ENCODE assay signal across 1 cellular context in the genomic region with DNA sequence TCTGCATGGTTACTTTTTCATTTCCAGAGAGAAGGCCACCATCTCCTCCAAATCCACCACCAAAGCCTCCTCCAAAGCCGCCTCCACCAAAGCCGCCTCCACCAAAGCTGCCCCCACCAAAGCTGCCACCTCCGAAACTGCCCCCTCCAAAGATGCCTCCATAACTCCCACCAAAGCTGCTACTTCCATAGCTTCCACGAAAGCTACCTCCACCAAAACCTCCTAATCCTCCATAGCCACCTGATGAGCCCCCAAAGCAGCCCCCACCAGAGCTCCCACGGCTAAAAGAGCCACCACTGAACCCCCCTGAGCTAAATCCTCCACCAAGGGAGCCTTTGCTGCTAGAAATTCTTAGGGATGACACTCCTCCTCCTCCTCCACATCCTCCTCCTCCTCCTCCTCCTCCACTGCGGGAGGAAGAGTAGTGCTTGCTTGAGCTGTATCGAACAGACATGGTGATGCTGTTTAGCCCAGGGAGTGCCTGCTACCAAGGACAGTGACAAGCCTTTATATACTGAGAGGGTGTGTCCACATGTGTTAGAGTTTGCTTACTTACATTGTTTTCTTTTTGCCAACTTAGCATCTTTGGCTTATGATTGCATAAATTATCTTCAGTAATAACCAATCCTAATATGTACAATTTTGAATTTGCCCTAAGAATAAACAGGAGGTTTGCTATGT.
A peak's percentile ranks its signal among the peaks of the same experiment; 100 is the strongest.
TF ChIP-seq lines count a peak whose summit lies in the region.

A gene (minus strand): TSS at position 483 of the 681 bp plus-strand sequence. CDS start 29 bp downstream, at position 454.

TF ChIP-seq in K562, 482 proteins besides CTCF, POLR2A, EP300 and RAD21 (continued from another document and continues in another):
- TF ChIP-seq, protein P1, sequence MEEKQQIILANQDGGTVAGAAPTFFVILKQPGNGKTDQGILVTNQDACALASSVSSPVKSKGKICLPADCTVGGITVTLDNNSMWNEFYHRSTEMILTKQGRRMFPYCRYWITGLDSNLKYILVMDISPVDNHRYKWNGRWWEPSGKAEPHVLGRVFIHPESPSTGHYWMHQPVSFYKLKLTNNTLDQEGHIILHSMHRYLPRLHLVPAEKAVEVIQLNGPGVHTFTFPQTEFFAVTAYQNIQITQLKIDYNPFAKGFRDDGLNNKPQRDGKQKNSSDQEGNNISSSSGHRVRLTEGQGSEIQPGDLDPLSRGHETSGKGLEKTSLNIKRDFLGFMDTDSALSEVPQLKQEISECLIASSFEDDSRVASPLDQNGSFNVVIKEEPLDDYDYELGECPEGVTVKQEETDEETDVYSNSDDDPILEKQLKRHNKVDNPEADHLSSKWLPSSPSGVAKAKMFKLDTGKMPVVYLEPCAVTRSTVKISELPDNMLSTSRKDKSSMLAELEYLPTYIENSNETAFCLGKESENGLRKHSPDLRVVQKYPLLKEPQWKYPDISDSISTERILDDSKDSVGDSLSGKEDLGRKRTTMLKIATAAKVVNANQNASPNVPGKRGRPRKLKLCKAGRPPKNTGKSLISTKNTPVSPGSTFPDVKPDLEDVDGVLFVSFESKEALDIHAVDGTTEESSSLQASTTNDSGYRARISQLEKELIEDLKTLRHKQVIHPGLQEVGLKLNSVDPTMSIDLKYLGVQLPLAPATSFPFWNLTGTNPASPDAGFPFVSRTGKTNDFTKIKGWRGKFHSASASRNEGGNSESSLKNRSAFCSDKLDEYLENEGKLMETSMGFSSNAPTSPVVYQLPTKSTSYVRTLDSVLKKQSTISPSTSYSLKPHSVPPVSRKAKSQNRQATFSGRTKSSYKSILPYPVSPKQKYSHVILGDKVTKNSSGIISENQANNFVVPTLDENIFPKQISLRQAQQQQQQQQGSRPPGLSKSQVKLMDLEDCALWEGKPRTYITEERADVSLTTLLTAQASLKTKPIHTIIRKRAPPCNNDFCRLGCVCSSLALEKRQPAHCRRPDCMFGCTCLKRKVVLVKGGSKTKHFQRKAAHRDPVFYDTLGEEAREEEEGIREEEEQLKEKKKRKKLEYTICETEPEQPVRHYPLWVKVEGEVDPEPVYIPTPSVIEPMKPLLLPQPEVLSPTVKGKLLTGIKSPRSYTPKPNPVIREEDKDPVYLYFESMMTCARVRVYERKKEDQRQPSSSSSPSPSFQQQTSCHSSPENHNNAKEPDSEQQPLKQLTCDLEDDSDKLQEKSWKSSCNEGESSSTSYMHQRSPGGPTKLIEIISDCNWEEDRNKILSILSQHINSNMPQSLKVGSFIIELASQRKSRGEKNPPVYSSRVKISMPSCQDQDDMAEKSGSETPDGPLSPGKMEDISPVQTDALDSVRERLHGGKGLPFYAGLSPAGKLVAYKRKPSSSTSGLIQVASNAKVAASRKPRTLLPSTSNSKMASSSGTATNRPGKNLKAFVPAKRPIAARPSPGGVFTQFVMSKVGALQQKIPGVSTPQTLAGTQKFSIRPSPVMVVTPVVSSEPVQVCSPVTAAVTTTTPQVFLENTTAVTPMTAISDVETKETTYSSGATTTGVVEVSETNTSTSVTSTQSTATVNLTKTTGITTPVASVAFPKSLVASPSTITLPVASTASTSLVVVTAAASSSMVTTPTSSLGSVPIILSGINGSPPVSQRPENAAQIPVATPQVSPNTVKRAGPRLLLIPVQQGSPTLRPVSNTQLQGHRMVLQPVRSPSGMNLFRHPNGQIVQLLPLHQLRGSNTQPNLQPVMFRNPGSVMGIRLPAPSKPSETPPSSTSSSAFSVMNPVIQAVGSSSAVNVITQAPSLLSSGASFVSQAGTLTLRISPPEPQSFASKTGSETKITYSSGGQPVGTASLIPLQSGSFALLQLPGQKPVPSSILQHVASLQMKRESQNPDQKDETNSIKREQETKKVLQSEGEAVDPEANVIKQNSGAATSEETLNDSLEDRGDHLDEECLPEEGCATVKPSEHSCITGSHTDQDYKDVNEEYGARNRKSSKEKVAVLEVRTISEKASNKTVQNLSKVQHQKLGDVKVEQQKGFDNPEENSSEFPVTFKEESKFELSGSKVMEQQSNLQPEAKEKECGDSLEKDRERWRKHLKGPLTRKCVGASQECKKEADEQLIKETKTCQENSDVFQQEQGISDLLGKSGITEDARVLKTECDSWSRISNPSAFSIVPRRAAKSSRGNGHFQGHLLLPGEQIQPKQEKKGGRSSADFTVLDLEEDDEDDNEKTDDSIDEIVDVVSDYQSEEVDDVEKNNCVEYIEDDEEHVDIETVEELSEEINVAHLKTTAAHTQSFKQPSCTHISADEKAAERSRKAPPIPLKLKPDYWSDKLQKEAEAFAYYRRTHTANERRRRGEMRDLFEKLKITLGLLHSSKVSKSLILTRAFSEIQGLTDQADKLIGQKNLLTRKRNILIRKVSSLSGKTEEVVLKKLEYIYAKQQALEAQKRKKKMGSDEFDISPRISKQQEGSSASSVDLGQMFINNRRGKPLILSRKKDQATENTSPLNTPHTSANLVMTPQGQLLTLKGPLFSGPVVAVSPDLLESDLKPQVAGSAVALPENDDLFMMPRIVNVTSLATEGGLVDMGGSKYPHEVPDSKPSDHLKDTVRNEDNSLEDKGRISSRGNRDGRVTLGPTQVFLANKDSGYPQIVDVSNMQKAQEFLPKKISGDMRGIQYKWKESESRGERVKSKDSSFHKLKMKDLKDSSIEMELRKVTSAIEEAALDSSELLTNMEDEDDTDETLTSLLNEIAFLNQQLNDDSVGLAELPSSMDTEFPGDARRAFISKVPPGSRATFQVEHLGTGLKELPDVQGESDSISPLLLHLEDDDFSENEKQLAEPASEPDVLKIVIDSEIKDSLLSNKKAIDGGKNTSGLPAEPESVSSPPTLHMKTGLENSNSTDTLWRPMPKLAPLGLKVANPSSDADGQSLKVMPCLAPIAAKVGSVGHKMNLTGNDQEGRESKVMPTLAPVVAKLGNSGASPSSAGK (IDR thresholded peaks at IDR 0.05): 0 out of 2 replicates have a peak, but pooled peaks have one; percentile 11
- TF ChIP-seq FUS (optimal IDR thresholded peaks at IDR 0.05; ENCODE audit: low read depth, low read length) (no peak), MCM3 (IDR thresholded peaks at IDR 0.05) (no peak), TCF3 (CRISPR knock-in tag; IDR thresholded peaks at IDR 0.05) (no peak), EGR1 (conservative IDR thresholded peaks at IDR 0.05) (peak; percentile 80), TBL1XR1 (IDR thresholded peaks at IDR 0.05; ENCODE audit: low read length in 2 of 2) (no peak), KLF6 (CRISPR knock-in tag; IDR thresholded peaks at IDR 0.05; ENCODE audit: borderline replicate concordance) (no peak), NR2F6 (CRISPR knock-in tag; IDR thresholded peaks at IDR 0.05) (no peak), SUPT5H (IDR thresholded peaks at IDR 0.05) (peak; percentile 37; the same call in 1 of the 2 replicates), FOXK2 (conservative IDR thresholded peaks at IDR 0.05 in 1 of 2, IDR thresholded peaks at IDR 0.05 in 1 of 2; ENCODE audit: low read depth in 2 of 2) (peak; percentile 25 to 29; a peak in 2 of 4 replicates), MED1 (CRISPR knock-in tag; IDR thresholded peaks at IDR 0.05; ENCODE audit: borderline replicate concordance) (no peak), SMARCA5 (IDR thresholded peaks at IDR 0.05) (no peak), SAFB (IDR thresholded peaks at IDR 0.05; ENCODE audit: borderline replicate concordance, low read depth, low read length) (no peak), ZNF121 (CRISPR knock-in tag; conservative IDR thresholded peaks at IDR 0.05) (no peak), JUNB (CRISPR knock-in tag; conservative IDR thresholded peaks at IDR 0.05) (no peak), ZNF766 (CRISPR knock-in tag; conservative IDR thresholded peaks at IDR 0.05) (no peak), TRIM28 (IDR thresholded peaks at IDR 0.05) (no peak), ZNF24 (IDR thresholded peaks at IDR 0.05) (no peak), SP1 (CRISPR knock-in tag; IDR thresholded peaks at IDR 0.05) (no peak), HDAC1 (IDR thresholded peaks at IDR 0.05) (peak in 1 of 2 experiments; percentile 81; a peak in 2 of 4 replicates), RBBP5 (IDR thresholded peaks at IDR 0.05; ENCODE audit: borderline replicate concordance, insufficient read depth, low read length, poor library complexity, severe bottlenecking) (no peak), DIDO1 (tag; IDR thresholded peaks at IDR 0.05; ENCODE audit: low read depth) (no peak), ZNF444 (CRISPR knock-in tag; IDR thresholded peaks at IDR 0.05) (no peak), ZZZ3 (IDR thresholded peaks at IDR 0.05) (no peak), MEF2D (tag; conservative IDR thresholded peaks at IDR 0.05; ENCODE audit: low read depth) (no peak), POLR2B (IDR thresholded peaks at IDR 0.05; ENCODE audit: low read depth, partially characterized antibody) (peak; percentile 20)
- TF ChIP-seq, protein P2, sequence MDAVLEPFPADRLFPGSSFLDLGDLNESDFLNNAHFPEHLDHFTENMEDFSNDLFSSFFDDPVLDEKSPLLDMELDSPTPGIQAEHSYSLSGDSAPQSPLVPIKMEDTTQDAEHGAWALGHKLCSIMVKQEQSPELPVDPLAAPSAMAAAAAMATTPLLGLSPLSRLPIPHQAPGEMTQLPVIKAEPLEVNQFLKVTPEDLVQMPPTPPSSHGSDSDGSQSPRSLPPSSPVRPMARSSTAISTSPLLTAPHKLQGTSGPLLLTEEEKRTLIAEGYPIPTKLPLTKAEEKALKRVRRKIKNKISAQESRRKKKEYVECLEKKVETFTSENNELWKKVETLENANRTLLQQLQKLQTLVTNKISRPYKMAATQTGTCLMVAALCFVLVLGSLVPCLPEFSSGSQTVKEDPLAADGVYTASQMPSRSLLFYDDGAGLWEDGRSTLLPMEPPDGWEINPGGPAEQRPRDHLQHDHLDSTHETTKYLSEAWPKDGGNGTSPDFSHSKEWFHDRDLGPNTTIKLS (IDR thresholded peaks at IDR 0.05; ENCODE audit: borderline replicate concordance, low read depth): no peak
- TF ChIP-seq, protein P3, sequence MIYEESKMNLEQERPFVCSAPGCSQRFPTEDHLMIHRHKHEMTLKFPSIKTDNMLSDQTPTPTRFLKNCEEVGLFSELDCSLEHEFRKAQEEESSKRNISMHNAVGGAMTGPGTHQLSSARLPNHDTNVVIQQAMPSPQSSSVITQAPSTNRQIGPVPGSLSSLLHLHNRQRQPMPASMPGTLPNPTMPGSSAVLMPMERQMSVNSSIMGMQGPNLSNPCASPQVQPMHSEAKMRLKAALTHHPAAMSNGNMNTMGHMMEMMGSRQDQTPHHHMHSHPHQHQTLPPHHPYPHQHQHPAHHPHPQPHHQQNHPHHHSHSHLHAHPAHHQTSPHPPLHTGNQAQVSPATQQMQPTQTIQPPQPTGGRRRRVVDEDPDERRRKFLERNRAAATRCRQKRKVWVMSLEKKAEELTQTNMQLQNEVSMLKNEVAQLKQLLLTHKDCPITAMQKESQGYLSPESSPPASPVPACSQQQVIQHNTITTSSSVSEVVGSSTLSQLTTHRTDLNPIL (CRISPR knock-in tag; IDR thresholded peaks at IDR 0.05): no peak
- TF ChIP-seq, protein P4, sequence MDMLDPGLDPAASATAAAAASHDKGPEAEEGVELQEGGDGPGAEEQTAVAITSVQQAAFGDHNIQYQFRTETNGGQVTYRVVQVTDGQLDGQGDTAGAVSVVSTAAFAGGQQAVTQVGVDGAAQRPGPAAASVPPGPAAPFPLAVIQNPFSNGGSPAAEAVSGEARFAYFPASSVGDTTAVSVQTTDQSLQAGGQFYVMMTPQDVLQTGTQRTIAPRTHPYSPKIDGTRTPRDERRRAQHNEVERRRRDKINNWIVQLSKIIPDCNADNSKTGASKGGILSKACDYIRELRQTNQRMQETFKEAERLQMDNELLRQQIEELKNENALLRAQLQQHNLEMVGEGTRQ (CRISPR knock-in tag; IDR thresholded peaks at IDR 0.05): no peak
- TF ChIP-seq, protein P5, sequence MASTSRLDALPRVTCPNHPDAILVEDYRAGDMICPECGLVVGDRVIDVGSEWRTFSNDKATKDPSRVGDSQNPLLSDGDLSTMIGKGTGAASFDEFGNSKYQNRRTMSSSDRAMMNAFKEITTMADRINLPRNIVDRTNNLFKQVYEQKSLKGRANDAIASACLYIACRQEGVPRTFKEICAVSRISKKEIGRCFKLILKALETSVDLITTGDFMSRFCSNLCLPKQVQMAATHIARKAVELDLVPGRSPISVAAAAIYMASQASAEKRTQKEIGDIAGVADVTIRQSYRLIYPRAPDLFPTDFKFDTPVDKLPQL (IDR thresholded peaks at IDR 0.05; ENCODE audit: extremely low read depth, insufficient read length): no peak
- TF ChIP-seq, protein P6, sequence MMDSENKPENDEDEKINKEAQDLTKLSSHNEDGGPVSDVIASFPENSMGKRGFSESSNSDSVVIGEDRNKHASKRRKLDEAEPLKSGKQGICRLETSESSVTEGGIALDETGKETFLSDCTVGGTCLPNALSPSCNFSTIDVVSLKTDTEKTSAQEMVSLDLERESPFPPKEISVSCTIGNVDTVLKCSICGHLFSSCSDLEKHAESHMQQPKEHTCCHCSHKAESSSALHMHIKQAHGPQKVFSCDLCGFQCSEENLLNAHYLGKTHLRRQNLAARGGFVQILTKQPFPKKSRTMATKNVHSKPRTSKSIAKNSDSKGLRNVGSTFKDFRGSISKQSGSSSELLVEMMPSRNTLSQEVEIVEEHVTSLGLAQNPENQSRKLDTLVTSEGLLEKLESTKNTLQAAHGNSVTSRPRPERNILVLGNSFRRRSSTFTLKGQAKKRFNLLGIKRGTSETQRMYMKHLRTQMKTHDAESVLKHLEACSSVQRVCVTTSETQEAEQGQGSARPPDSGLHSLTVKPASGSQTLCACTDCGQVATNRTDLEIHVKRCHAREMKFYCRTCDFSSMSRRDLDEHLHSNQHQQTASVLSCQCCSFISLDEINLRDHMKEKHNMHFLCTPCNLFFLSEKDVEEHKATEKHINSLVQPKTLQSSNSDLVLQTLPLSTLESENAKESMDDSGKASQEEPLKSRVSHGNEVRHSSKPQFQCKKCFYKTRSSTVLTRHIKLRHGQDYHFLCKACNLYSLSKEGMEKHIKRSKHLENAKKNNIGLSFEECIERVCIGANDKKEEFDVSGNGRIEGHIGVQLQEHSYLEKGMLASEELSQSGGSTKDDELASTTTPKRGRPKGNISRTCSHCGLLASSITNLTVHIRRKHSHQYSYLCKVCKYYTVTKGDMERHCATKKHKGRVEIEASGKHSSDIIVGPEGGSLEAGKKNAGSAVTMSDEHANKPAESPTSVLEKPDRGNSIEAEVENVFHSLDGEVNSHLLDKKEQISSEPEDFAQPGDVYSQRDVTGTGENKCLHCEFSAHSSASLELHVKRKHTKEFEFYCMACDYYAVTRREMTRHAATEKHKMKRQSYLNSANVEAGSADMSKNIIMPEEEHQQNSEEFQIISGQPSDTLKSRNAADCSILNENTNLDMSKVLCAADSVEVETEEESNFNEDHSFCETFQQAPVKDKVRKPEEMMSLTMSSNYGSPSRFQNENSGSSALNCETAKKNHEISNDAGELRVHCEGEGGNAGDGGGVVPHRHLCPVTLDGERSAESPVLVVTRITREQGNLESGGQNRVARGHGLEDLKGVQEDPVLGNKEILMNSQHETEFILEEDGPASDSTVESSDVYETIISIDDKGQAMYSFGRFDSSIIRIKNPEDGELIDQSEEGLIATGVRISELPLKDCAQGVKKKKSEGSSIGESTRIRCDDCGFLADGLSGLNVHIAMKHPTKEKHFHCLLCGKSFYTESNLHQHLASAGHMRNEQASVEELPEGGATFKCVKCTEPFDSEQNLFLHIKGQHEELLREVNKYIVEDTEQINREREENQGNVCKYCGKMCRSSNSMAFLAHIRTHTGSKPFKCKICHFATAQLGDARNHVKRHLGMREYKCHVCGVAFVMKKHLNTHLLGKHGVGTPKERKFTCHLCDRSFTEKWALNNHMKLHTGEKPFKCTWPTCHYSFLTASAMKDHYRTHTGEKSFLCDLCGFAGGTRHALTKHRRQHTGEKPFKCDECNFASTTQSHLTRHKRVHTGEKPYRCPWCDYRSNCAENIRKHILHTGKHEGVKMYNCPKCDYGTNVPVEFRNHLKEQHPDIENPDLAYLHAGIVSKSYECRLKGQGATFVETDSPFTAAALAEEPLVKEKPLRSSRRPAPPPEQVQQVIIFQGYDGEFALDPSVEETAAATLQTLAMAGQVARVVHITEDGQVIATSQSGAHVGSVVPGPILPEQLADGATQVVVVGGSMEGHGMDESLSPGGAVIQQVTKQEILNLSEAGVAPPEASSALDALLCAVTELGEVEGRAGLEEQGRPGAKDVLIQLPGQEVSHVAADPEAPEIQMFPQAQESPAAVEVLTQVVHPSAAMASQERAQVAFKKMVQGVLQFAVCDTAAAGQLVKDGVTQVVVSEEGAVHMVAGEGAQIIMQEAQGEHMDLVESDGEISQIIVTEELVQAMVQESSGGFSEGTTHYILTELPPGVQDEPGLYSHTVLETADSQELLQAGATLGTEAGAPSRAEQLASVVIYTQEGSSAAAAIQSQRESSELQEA (IDR thresholded peaks at IDR 0.05; ENCODE audit: low read depth): no peak
